22 cellular contexts compared by ENCODE assay signal in the genomic region with DNA sequence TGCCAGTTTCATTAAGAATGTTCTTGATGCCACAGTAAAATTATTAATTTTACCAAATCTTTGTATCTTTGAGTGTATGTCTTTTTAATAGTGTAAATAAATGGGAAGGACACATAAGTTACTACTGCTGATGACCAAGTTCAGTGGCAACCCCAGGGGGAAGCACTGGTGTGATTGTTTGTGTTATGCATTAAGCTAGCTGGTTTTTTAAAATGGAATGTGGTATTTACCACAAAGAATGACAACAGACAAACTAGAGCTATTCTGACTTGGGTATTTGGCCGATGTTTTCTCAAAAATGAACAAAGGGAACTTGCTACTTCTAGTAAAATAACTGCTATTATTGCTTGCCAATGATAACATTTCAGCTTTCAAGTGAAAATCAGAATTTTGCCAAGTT. TPM values are rescaled to one million over a fixed set of nuclear protein-coding genes. Genes with fewer than 3 reads are reported as not detected.
DNase-seq lines count a peak whose midpoint lies in the region; ATAC-seq and TF ChIP-seq lines count a peak whose summit lies in the region.
"Had no signal": no experiment of that assay in that cellular context is flagged by ENCODE, and none has a peak within 500 bp of the region (broad histone marks: within the 10 kb centered on the region; RNA-seq: fewer than 3 reads in every experiment).

No MANE protein-coding gene starts in this region.

- no peak overlapping the region for H2AFZ ChIP-seq in Karpas-422 (ENCODE audit: low read length)

- H3K4me3 ChIP-seq in Karpas-422 (ENCODE audit: low read length): peak overlapping the region; percentile 70
- no peak overlapping the region for H3K4me3 ChIP-seq in choroid plexus epithelial cell (ENCODE audit: low read depth, low read length)
- no peak overlapping the region for H3K4me3 ChIP-seq in fibroblast of the aortic adventitia (ENCODE audit: low read depth, low read length)
- H3K4me3 ChIP-seq: K562, SK-N-MC had no signal

- H3K4me1 ChIP-seq in Karpas-422 (ENCODE audit: low read length): peaks cover 73% of the 10 kb centered on the region
- H3K4me1 ChIP-seq: Caco-2 had no signal

- no peaks in the 10 kb centered on the region for H3K36me3 Mint-ChIP-seq in type B pancreatic cell
- H3K36me3 Mint-ChIP-seq: CD4-positive, CD25-positive, alpha-beta regulatory T cell had no signal

- peak overlapping the region; percentile 94 for H3K27ac ChIP-seq in Karpas-422 (ENCODE audit: low read length)
- H3K27ac ChIP-seq: SK-N-MC had no signal

- peaks cover 20% of the 10 kb centered on the region for H3K36me3 ChIP-seq in Karpas-422 (ENCODE audit: insufficient read depth, low read length)

- no peaks in the 10 kb centered on the region for H3K9me3 ChIP-seq in Karpas-422 (ENCODE audit: low read length)
- H3K9me3 ChIP-seq: Caco-2 had no signal

- DNase-seq in Karpas-422 (peak; percentile 63), choroid plexus epithelial cell (ENCODE audit: low read depth) (peak; percentile 76), fibroblast of the aortic adventitia (ENCODE audit: low read depth) (peak; percentile 76), stromal cell of bone marrow (ENCODE audit: low read depth) (peak; percentile 50), OCI-M1 (lab: John Stamatoyannopoulos, UW) (no peak), type B pancreatic cell (ENCODE audit: extremely low spot score, unreplicated experiment) (no peak)
- DNase-seq in activated effector memory CD4-positive, alpha-beta T cell treated with Interleukin-2 at 50 U/mL for 16 hours: no peak
- DNase-seq: ACHN; Caco-2; CD4-positive, CD25-positive, alpha-beta regulatory T cell; GDM1; NCI-H1417 treated with DMSO at 0.1 percent for 48 hours; NCI-H187 treated with DMSO at 0.1 percent for 48 hours; NCI-H2227 treated with DMSO at 0.1 percent for 48 hours; NCI-H510A treated with DMSO at 0.1 percent for 48 hours; NCI-H774; SHP77 had no signal

- H3K27ac Mint-ChIP-seq in type B pancreatic cell: no peak overlapping the region
- H3K27ac Mint-ChIP-seq: B cell; CD4-positive, CD25-positive, alpha-beta regulatory T cell had no signal

- peaks cover 74% of the 10 kb centered on the region for H3K79me2 ChIP-seq in Karpas-422 (ENCODE audit: low read length)

- no peak for ATAC-seq in HG03108 (IDR thresholded peaks at IDR 0.05; ENCODE audit: unreplicated experiment)
- ATAC-seq: K562 had no signal

- no peak for TF ChIP-seq CTCF in choroid plexus epithelial cell (conservative IDR thresholded peaks at IDR 0.05; ENCODE audit: low read depth, low read length)
- TF ChIP-seq CTCF in fibroblast of the aortic adventitia (IDR thresholded peaks at IDR 0.05; ENCODE audit: insufficient read depth, low read length): no peak
- no peak for TF ChIP-seq CTCF in type B pancreatic cell (conservative IDR thresholded peaks at IDR 0.05)

- peaks cover 12% of the 10 kb centered on the region for H3K4me1 Mint-ChIP-seq in type B pancreatic cell (ENCODE audit: unreplicated experiment)

- H3K9me2 ChIP-seq in Karpas-422 (replicated peaks; ENCODE audit: insufficient read depth, low read length): no peaks in the 10 kb centered on the region

- peak overlapping the region; percentile 81 for H3K4me2 ChIP-seq in Karpas-422 (ENCODE audit: low read depth, low read length, poor library complexity, severe bottlenecking)

- peaks cover 89% of the 10 kb centered on the region for H3K27me3 Mint-ChIP-seq in type B pancreatic cell

- no peaks in the 10 kb centered on the region for H4K20me1 ChIP-seq in Karpas-422 (ENCODE audit: insufficient read depth, low read depth, low read length)

- H3K27me3 ChIP-seq in Karpas-422 (ENCODE audit: low read length): no peaks in the 10 kb centered on the region

- peak overlapping the region; percentile 86 for H3K9ac ChIP-seq in Karpas-422 (ENCODE audit: low read length)

- no peaks in the 10 kb centered on the region for H3K9me3 Mint-ChIP-seq in type B pancreatic cell

- H3K4me3 Mint-ChIP-seq in type B pancreatic cell: no peak overlapping the region
- H3K4me3 Mint-ChIP-seq: B cell had no signal

RNA-seq across cellular contexts. Expression of a gene that starts 2.9 kb away (rescaled TPM):
- 73.2 and 90.0 TPM in 2 replicates for total RNA-seq in Karpas-422 (2014; rRNA removed; shearing (Covaris generic); ENCODE audit: low replicate concordance)
- total RNA-seq in fibroblast of the aortic adventitia (ENCODE audit: low replicate concordance) (0.16 and 1.6 TPM in 2 replicates), type B pancreatic cell (ENCODE audit: low replicate concordance) (0.14 and 1.7 TPM in 2 replicates)
- total RNA-seq: B cell; Caco-2; CD4-positive, CD25-positive, alpha-beta regulatory T cell; K562; RPMI7951 had no signal

Comparison
In these comparisons a context has a peak if more than half of its experiments do, and no peak if none do; other contexts are left out.
1. DNase-seq: peak in Karpas-422 (single experiment), choroid plexus epithelial cell (single experiment), fibroblast of the aortic adventitia (single experiment) and stromal cell of bone marrow (single experiment); none in OCI-M1 (single experiment), activated effector memory CD4-positive, alpha-beta T cell treated with Interleukin-2 at 50 U/mL for 16 hours (single experiment) and type B pancreatic cell (single experiment).
2. RNA of a gene that starts 2.9 kb away (total RNA-seq): 73.2 to 90.0 TPM in Karpas-422; 0.14 to 1.7 TPM in type B pancreatic cell and 0.16 to 1.6 TPM in fibroblast of the aortic adventitia; every median in the first group is over 10 times any median in the second.